In the genomic region with DNA sequence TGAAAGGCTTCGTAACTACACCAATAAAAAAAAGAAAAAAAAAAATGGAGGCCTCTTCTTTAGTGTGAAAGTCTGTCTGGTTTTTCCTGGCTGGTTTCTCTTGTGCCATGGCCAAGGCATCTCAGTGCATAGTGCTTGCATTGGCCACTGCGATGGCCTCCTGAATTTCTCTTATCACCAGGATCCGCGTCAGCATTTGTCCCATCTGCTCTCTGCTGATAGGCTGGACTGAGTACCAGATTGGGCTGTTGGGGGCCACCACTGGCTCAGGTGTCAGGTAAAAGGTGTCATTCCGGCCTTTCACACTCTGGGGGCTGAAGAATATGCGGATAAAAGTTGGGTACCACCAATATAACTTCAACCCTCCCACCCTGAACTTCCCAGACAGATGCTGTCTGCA, we compare ENCODE assay signal across 19 cellular contexts. TPM values are rescaled to one million over a fixed set of nuclear protein-coding genes. Genes with fewer than 3 reads are reported as not detected.
DNase-seq lines count a peak whose midpoint lies in the region; ATAC-seq and TF ChIP-seq lines count a peak whose summit lies in the region.
"Had no signal": no experiment of that assay in that cellular context is flagged by ENCODE, and none has a peak within 500 bp of the region (broad histone marks: within the 10 kb centered on the region; RNA-seq: fewer than 3 reads in every experiment).

No MANE protein-coding gene starts in this region.

- peaks cover 48% of the 10 kb centered on the region for H3K79me2 ChIP-seq in GM23248 (ENCODE audit: insufficient read depth)

- TF ChIP-seq POLR2A in gastrocnemius medialis (IDR thresholded peaks at IDR 0.05): no peak

- peaks cover 57% of the 10 kb centered on the region for H3K36me3 Mint-ChIP-seq in activated naive CD4-positive, alpha-beta T cell treated with anti-CD3 and anti-CD28 coated beads, Interleukin-2, amount 10 ng/mL, durations not matched to agents 7 days and 5 days
- peaks cover 26% of the 10 kb centered on the region for H3K36me3 Mint-ChIP-seq in chondrocyte (ENCODE audit: low read depth)

- H3K4me2 ChIP-seq in GM23248 (ENCODE audit: unreplicated experiment): no peak overlapping the region

- peaks cover 38% of the 10 kb centered on the region for H3K4me1 Mint-ChIP-seq in activated naive CD4-positive, alpha-beta T cell treated with anti-CD3 and anti-CD28 coated beads, Interleukin-2, amount 10 ng/mL, durations not matched to agents 7 days and 5 days
- H3K4me1 Mint-ChIP-seq in chondrocyte (ENCODE audit: low read depth): peaks cover 46% of the 10 kb centered on the region

- ATAC-seq in gastrocnemius medialis: no peak
- ATAC-seq: body of pancreas, mucosa of descending colon, pancreas, sciatic nerve had no signal

- 93 to 94% methylated on average over 6 of the region's 6 CpGs for WGBS in GM23248 (ENCODE audit: low coverage in 1 of 2, low lambda C conversion rate in 2 of 2, missing lambda C conversion rate in 2 of 2), 2 experiments

- H3K36me3 ChIP-seq in GM23248 (ENCODE audit: low read depth): peaks cover 19% of the 10 kb centered on the region
- peaks cover 0 to 74% of the 10 kb centered on the region in 2 donors for H3K36me3 ChIP-seq in gastrocnemius medialis
- H3K36me3 ChIP-seq: uterus had no signal

- H3K27me3 ChIP-seq in GM23248 (replicated peaks; ENCODE audit: insufficient read depth) (no peaks in the 10 kb centered on the region), gastrocnemius medialis (no peaks in the 10 kb centered on the region)
- H3K27me3 ChIP-seq: body of pancreas, pancreas, uterus had no signal

- H4K20me1 ChIP-seq in GM23248 (ENCODE audit: insufficient read depth): no peaks in the 10 kb centered on the region

- no peaks in the 10 kb centered on the region for H3K9me3 ChIP-seq in GM23248 (ENCODE audit: low read depth)
- no peaks in the 10 kb centered on the region for H3K9me3 ChIP-seq in gastrocnemius medialis
- H3K9me3 ChIP-seq: body of pancreas, mucosa of descending colon, pancreas, uterus had no signal

- H3K4me3 Mint-ChIP-seq in activated naive CD4-positive, alpha-beta T cell treated with anti-CD3 and anti-CD28 coated beads, Interleukin-2, amount 10 ng/mL, durations not matched to agents 7 days and 5 days: no peak overlapping the region
- no peak overlapping the region for H3K4me3 Mint-ChIP-seq in chondrocyte (ENCODE audit: unreplicated experiment)

- H3K27ac Mint-ChIP-seq in activated naive CD4-positive, alpha-beta T cell treated with anti-CD3 and anti-CD28 coated beads, Interleukin-2, amount 10 ng/mL, durations not matched to agents 7 days and 5 days: peak overlapping the region; percentile 87
- H3K27ac Mint-ChIP-seq in chondrocyte (ENCODE audit: unreplicated experiment): peak overlapping the region; percentile 51

- no peak overlapping the region for H2AFZ ChIP-seq in GM23248

- H3F3A ChIP-seq in GM23248 (ENCODE audit: insufficient read depth): peaks cover 62% of the 10 kb centered on the region

- no peaks in the 10 kb centered on the region for H3K27me3 Mint-ChIP-seq in activated naive CD4-positive, alpha-beta T cell treated with anti-CD3 and anti-CD28 coated beads, Interleukin-2, amount 10 ng/mL, durations not matched to agents 7 days and 5 days
- H3K27me3 Mint-ChIP-seq in chondrocyte (ENCODE audit: low read depth): no peaks in the 10 kb centered on the region

- H3K9me3 Mint-ChIP-seq in activated naive CD4-positive, alpha-beta T cell treated with anti-CD3 and anti-CD28 coated beads, Interleukin-2, amount 10 ng/mL, durations not matched to agents 7 days and 5 days: no peaks in the 10 kb centered on the region
- H3K9me3 Mint-ChIP-seq in chondrocyte (ENCODE audit: low read depth): no peaks in the 10 kb centered on the region

- in situ Hi-C loops in GM23248 (cut with MboI): no loop called here
- in situ Hi-C loops in gastrocnemius medialis (cut with MboI; ENCODE audit: low sequenced_read_pairs in 4 of 4): no loop called here

- CTCF ChIA-PET in activated naive CD4-positive, alpha-beta T cell treated with anti-CD3 and anti-CD28 coated beads, Interleukin-2, amount 10 ng/mL, durations not matched to agents 7 days and 5 days (lab: Charles Lee): no interaction called here

- H3K9ac ChIP-seq in GM23248: no peak overlapping the region

- peaks cover 22% of the 10 kb centered on the region for H3K4me1 ChIP-seq in GM23248 (ENCODE audit: insufficient read depth)
- H3K4me1 ChIP-seq in gastrocnemius medialis: peaks cover 17 to 21% of the 10 kb centered on the region in 2 donors

- H3K4me3 ChIP-seq in GM23248: no peak overlapping the region
- no peak overlapping the region for H3K4me3 ChIP-seq in gastrocnemius medialis
- H3K4me3 ChIP-seq: body of pancreas, mucosa of descending colon, uterus had no signal

- TF ChIP-seq CTCF in chondrocyte (IDR thresholded peaks at IDR 0.05) (no peak), gastrocnemius medialis (IDR thresholded peaks at IDR 0.05 in 4 of 5, conservative IDR thresholded peaks at IDR 0.05 in 1 of 5) (no peak)

- intact Hi-C loops in gastrocnemius medialis (cut with DNase I; ENCODE audit: low total_unique reads): no loop called here

- DNase-seq in activated naive CD4-positive, alpha-beta T cell treated with anti-CD3 and anti-CD28 coated beads, Interleukin-2, amount 10 ng/mL, durations not matched to agents 7 days and 5 days: no peak
- DNase-seq in activated naive CD4-positive, alpha-beta T cell treated with anti-CD3 and anti-CD28 coated beads, Interleukin-2, amount 50 U/mL, for 16 hours: no peak
- DNase-seq in GM23248: no peak
- DNase-seq in chondrocyte (ENCODE audit: low spot score): peak; percentile 52
- no peak for DNase-seq in gastrocnemius medialis
- no peak for DNase-seq in germinal center (ENCODE audit: low spot score)
- no peak for DNase-seq in NCI-H1105 (lab: John Stamatoyannopoulos, UW)
- DNase-seq in GDM1 (lab: John Stamatoyannopoulos, UW): no peak
- DNase-seq: body of pancreas; Calu3; dermis blood vessel endothelial cell; mucosa of descending colon; NCI-H1105 treated with DMSO at 0.1 percent for 48 hours; NCI-H69; Right ventricle myocardium superior; stimulated activated CD4-positive, alpha-beta T cell treated with anti-CD3 and anti-CD28 coated beads, Interleukin-1b, Interleukin-23, amount 100 ng/mL, for 48 hours; uterus had no signal

- peak overlapping the region; percentile 73; the same call in 1 of the 2 replicates for H3K27ac ChIP-seq in GM23248
- peak overlapping the region in 3 of 4 donors; percentile 94 to 97 (median 96) for H3K27ac ChIP-seq in gastrocnemius medialis

- no peaks in the 10 kb centered on the region for H3K9me2 ChIP-seq in GM23248 (ENCODE audit: insufficient read depth)

RNA-seq across cellular contexts. Expression of gene IMPDH2, which starts 1.1 kb away (rescaled TPM):
- total RNA-seq in GM23248 (2014; rRNA removed; shearing (Covaris generic)): 192 and 210 TPM in 2 replicates
- polyA plus RNA-seq in GM23248 (2016; fragmentation: Nextera tagmentation; extraction: Ambion mirVana): 121 and 128 TPM in 2 replicates
- total RNA-seq in chondrocyte (133 to 199 TPM (median 140 TPM) in 3 replicates), gastrocnemius medialis (100 to 1,000 TPM; 178 to 229 (median 205) TPM)

RNA-seq across cellular contexts. Expression of gene NDUFAF3, which starts 8.4 kb away (rescaled TPM):
- total RNA-seq in GM23248 (2014; rRNA removed; shearing (Covaris generic)): 129 and 132 TPM in 2 replicates
- 211 and 218 TPM in 2 replicates for polyA plus RNA-seq in GM23248 (2016; fragmentation: Nextera tagmentation; extraction: Ambion mirVana)
- 60.4 to 74.3 TPM (median 69.2 TPM) in 3 replicates for total RNA-seq in chondrocyte
- total RNA-seq in gastrocnemius medialis: 100 to 1,000 TPM; 129 to 181 (median 148) TPM

RNA-seq across cellular contexts. Expression of gene DALRD3, which starts 12.0 kb away (rescaled TPM):
- total RNA-seq in GM23248 (2014; rRNA removed; shearing (Covaris generic)): 65.3 and 88.9 TPM in 2 replicates
- 40.2 and 43.3 TPM in 2 replicates for polyA plus RNA-seq in GM23248 (2016; fragmentation: Nextera tagmentation; extraction: Ambion mirVana)
- total RNA-seq in chondrocyte (18.3 to 29.7 TPM (median 21.5 TPM) in 3 replicates), gastrocnemius medialis (10 to 100 TPM; 10.6 to 20.1 (median 16.3) TPM)

RNA-seq across cellular contexts. Expression of gene WDR6, which starts 23.1 kb away (rescaled TPM):
- total RNA-seq in GM23248 (2014; rRNA removed; shearing (Covaris generic)): 56.1 and 60.8 TPM in 2 replicates
- polyA plus RNA-seq in GM23248 (2016; fragmentation: Nextera tagmentation; extraction: Ambion mirVana): 50.3 and 51.3 TPM in 2 replicates
- total RNA-seq in chondrocyte: 164 to 222 TPM (median 168 TPM) in 3 replicates
- 10 to 100 TPM; 40.4 to 50.9 (median 45.5) TPM for total RNA-seq in gastrocnemius medialis

RNA-seq across cellular contexts. Expression of gene P4HTM, which starts 40.3 kb away (rescaled TPM):
- 38.3 and 53.6 TPM in 2 replicates for total RNA-seq in GM23248 (2014; rRNA removed; shearing (Covaris generic))
- 29.7 and 30.4 TPM in 2 replicates for polyA plus RNA-seq in GM23248 (2016; fragmentation: Nextera tagmentation; extraction: Ambion mirVana)
- total RNA-seq in chondrocyte (25.6 to 31.0 TPM (median 26.3 TPM) in 3 replicates), gastrocnemius medialis (10 to 100 TPM; 13.6 to 21.7 (median 20.3) TPM)
